Comparison of ENCODE assay signal across 17 cellular contexts in the genomic region with DNA sequence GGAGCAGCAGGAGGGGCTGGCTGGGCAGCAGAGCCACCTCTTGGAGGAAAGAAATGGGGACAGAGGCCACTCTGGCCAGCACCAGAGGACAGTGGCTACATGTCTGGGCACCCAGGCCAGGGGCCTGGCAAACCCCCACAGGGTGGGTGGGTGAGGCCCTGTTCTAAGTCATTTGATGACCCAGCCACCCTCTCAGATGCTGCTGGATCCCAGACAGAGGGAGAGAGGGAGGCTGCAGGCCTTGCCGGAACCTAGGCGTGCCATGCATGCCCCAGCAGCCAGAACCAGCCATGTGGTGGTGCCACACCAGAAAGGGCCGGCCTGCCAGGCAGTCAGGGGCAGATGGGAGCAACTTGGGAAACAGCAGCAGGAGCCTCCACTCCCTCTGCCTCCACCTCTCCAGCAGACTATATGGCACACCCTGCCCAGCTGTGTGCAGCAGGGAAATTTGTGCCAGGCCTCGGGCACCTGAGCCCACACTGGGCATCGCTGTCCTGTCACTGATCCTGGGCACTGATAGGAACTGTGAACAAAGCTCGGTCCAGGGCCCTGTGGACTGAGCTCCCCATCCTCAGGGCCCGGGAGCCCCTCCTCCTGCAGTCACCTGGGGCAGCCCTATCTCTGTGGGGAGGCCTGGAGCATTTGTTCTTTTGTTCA. TPM values are rescaled to one million over a fixed set of nuclear protein-coding genes. Genes with fewer than 3 reads are reported as not detected.
DNase-seq lines count a peak whose midpoint lies in the region; ATAC-seq and TF ChIP-seq lines count a peak whose summit lies in the region.
"Had no signal": no experiment of that assay in that cellular context is flagged by ENCODE, and none has a peak within 500 bp of the region (broad histone marks: within the 10 kb centered on the region; RNA-seq: fewer than 3 reads in every experiment).

No MANE protein-coding gene starts in this region.

- DNase-seq in left lobe of liver (ENCODE audit: low spot score), result no peak
- no peak for DNase-seq in thyroid gland
- DNase-seq in transverse colon, result no peak
- DNase-seq: ACHN, DMS53, EL, NCI-H1417 treated with DMSO at 0.1 percent for 48 hours, NCI-H187 treated with DMSO at 0.1 percent for 48 hours, NCI-H2227 treated with DMSO at 0.1 percent for 48 hours, NCI-H510A treated with DMSO at 0.1 percent for 48 hours, NCI-H774 had no signal

- TF ChIP-seq EP300 in transverse colon (IDR thresholded peaks at IDR 0.05; ENCODE audit: low read depth), result no peak

- no peak overlapping the region for H3K4me3 ChIP-seq in thyroid gland (replicated peaks in 1 of 3)
- H3K4me3 ChIP-seq in transverse colon, result no peak overlapping the region
- H3K4me3 ChIP-seq: GM12878 had no signal

- H3K36me3 ChIP-seq in thyroid gland (no peaks in the 10 kb centered on the region), transverse colon (no peaks in the 10 kb centered on the region)

- peak overlapping the region; percentile 85 for H3K27ac ChIP-seq in C4-2B
- H3K27ac ChIP-seq in VCaP, result peak overlapping the region; percentile 84
- H3K27ac ChIP-seq in thyroid gland, result peak overlapping the region; percentile 29 to 79 (median 63)
- H3K27ac ChIP-seq in transverse colon, result no peak overlapping the region

- 83 to 92% methylated on average over 4 of the region's 7 CpGs for WGBS in thyroid gland, 2 donors
- 89% methylated on average over 7 of the region's 7 CpGs; no CpG with 5 or more reads in 1 of the 2 donors for WGBS in transverse colon (ENCODE audit: low coverage in 1 of 2), 2 donors

- H3K9me3 ChIP-seq in thyroid gland, result no peaks in the 10 kb centered on the region
- no peaks in the 10 kb centered on the region for H3K9me3 ChIP-seq in transverse colon

- ATAC-seq in left lobe of liver, result peak; percentile 19
- ATAC-seq in GM21737 (IDR thresholded peaks at IDR 0.05; ENCODE audit: unreplicated experiment), result no peak
- no peak for ATAC-seq in HG02970 (IDR thresholded peaks at IDR 0.05; ENCODE audit: low FRiP score, unreplicated experiment)
- ATAC-seq: GM12878 had no signal

- peaks cover 34% of the 10 kb centered on the region in 2 donors for H3K4me1 ChIP-seq in thyroid gland
- H3K4me1 ChIP-seq in transverse colon, result no peaks in the 10 kb centered on the region

- TF ChIP-seq POLR2A in thyroid gland (IDR thresholded peaks at IDR 0.05) (no peak), transverse colon (IDR thresholded peaks at IDR 0.05) (no peak)

- no peaks in the 10 kb centered on the region for H3K27me3 ChIP-seq in thyroid gland
- H3K27me3 ChIP-seq in transverse colon, result no peaks in the 10 kb centered on the region

- intact Hi-C loops in thyroid gland (cut with DNase I), result no loop called here
- intact Hi-C loops in transverse colon (cut with DNase I; ENCODE audit: low total_unique reads), result no loop called here

- TF ChIP-seq CTCF in C4-2B (conservative IDR thresholded peaks at IDR 0.05) (no peak), VCaP (conservative IDR thresholded peaks at IDR 0.05) (no peak), thyroid gland (IDR thresholded peaks at IDR 0.05) (no peak), transverse colon (IDR thresholded peaks at IDR 0.05) (no peak)

- in situ Hi-C loops in transverse colon (cut with MboI; ENCODE audit: low pct_ligation_motif_present in 1 of 4, low pct_unique_long_range_greater_than_20kb in 1 of 4, low sequenced_read_pairs in 3 of 4), result no loop called here

RNA-seq across cellular contexts. Expression of a gene that starts 45.2 kb away (rescaled TPM):
- total RNA-seq in left lobe of liver (10.9 TPM), thyroid gland (1 to 10 TPM; 4.0 to 8.6 (median 5.9) TPM), transverse colon (10 to 100 TPM in 1 of 4 donors, 1 to 10 TPM in 1, under 1 TPM in 1, not detected in 1; 0.64 to 22.8 (median 3.0) TPM)
- total RNA-seq: OCI-LY7 had no signal

Comparison
In these comparisons a context has a peak if more than half of its experiments do, and no peak if none do; other contexts are left out.
1. H3K27ac ChIP-seq: peak in C4-2B (single experiment), VCaP (single experiment) and thyroid gland (3 of 3); none in transverse colon (0 of 4).